ENCODE assay signal across 2 cellular contexts in the genomic region with DNA sequence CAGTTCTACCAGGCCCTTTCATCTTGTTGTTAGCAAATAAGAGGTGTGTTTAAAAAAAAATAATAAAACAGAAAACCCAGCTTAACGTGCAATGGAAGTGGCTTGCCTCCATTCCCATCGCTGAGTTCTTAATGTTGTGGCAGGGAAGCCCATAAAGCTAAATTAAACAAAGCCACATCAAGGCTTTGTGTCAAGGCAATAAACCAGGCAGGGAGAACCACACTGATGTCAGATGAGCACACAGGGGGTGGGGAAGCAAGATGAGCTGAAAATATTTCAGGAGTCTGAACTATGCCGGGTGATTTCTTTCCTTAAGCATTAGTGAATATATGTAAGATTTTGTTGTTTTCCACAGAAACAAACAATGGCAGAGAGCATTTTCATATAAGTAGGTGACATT.
TF ChIP-seq lines count a peak whose summit lies in the region.

No MANE protein-coding gene starts in this region.

TF ChIP-seq in GM23338, 12 proteins besides CTCF, POLR2A, EP300 and RAD21 (continued from another document):
- TF ChIP-seq, protein P1, sequence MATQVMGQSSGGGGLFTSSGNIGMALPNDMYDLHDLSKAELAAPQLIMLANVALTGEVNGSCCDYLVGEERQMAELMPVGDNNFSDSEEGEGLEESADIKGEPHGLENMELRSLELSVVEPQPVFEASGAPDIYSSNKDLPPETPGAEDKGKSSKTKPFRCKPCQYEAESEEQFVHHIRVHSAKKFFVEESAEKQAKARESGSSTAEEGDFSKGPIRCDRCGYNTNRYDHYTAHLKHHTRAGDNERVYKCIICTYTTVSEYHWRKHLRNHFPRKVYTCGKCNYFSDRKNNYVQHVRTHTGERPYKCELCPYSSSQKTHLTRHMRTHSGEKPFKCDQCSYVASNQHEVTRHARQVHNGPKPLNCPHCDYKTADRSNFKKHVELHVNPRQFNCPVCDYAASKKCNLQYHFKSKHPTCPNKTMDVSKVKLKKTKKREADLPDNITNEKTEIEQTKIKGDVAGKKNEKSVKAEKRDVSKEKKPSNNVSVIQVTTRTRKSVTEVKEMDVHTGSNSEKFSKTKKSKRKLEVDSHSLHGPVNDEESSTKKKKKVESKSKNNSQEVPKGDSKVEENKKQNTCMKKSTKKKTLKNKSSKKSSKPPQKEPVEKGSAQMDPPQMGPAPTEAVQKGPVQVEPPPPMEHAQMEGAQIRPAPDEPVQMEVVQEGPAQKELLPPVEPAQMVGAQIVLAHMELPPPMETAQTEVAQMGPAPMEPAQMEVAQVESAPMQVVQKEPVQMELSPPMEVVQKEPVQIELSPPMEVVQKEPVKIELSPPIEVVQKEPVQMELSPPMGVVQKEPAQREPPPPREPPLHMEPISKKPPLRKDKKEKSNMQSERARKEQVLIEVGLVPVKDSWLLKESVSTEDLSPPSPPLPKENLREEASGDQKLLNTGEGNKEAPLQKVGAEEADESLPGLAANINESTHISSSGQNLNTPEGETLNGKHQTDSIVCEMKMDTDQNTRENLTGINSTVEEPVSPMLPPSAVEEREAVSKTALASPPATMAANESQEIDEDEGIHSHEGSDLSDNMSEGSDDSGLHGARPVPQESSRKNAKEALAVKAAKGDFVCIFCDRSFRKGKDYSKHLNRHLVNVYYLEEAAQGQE (IDR thresholded peaks at IDR 0.05; ENCODE audit: unreplicated experiment) = no peak
- no peak for TF ChIP-seq CREB1 (CRISPR knock-in tag; IDR thresholded peaks at IDR 0.05; ENCODE audit: low read depth)
- TF ChIP-seq, protein P2, sequence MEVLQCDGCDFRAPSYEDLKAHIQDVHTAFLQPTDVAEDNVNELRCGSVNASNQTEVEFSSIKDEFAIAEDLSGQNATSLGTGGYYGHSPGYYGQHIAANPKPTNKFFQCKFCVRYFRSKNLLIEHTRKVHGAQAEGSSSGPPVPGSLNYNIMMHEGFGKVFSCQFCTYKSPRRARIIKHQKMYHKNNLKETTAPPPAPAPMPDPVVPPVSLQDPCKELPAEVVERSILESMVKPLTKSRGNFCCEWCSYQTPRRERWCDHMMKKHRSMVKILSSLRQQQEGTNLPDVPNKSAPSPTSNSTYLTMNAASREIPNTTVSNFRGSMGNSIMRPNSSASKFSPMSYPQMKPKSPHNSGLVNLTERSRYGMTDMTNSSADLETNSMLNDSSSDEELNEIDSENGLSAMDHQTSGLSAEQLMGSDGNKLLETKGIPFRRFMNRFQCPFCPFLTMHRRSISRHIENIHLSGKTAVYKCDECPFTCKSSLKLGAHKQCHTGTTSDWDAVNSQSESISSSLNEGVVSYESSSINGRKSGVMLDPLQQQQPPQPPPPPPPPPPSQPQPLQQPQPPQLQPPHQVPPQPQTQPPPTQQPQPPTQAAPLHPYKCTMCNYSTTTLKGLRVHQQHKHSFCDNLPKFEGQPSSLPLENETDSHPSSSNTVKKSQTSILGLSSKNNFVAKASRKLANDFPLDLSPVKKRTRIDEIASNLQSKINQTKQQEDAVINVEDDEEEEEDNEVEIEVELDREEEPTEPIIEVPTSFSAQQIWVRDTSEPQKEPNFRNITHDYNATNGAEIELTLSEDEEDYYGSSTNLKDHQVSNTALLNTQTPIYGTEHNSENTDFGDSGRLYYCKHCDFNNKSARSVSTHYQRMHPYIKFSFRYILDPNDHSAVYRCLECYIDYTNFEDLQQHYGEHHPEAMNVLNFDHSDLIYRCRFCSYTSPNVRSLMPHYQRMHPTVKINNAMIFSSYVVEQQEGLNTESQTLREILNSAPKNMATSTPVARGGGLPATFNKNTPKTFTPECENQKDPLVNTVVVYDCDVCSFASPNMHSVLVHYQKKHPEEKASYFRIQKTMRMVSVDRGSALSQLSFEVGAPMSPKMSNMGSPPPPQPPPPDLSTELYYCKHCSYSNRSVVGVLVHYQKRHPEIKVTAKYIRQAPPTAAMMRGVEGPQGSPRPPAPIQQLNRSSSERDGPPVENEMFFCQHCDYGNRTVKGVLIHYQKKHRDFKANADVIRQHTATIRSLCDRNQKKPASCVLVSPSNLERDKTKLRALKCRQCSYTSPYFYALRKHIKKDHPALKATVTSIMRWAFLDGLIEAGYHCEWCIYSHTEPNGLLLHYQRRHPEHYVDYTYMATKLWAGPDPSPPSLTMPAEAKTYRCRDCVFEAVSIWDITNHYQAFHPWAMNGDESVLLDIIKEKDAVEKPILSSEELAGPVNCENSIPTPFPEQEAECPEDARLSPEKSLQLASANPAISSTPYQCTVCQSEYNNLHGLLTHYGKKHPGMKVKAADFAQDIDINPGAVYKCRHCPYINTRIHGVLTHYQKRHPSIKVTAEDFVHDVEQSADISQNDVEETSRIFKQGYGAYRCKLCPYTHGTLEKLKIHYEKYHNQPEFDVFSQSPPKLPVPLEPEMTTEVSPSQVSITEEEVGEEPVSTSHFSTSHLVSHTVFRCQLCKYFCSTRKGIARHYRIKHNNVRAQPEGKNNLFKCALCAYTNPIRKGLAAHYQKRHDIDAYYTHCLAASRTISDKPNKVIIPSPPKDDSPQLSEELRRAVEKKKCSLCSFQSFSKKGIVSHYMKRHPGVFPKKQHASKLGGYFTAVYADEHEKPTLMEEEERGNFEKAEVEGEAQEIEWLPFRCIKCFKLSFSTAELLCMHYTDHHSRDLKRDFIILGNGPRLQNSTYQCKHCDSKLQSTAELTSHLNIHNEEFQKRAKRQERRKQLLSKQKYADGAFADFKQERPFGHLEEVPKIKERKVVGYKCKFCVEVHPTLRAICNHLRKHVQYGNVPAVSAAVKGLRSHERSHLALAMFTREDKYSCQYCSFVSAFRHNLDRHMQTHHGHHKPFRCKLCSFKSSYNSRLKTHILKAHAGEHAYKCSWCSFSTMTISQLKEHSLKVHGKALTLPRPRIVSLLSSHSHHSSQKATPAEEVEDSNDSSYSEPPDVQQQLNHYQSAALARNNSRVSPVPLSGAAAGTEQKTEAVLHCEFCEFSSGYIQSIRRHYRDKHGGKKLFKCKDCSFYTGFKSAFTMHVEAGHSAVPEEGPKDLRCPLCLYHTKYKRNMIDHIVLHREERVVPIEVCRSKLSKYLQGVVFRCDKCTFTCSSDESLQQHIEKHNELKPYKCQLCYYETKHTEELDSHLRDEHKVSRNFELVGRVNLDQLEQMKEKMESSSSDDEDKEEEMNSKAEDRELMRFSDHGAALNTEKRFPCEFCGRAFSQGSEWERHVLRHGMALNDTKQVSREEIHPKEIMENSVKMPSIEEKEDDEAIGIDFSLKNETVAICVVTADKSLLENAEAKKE (CRISPR knock-in tag; IDR thresholded peaks at IDR 0.05) = no peak
- TF ChIP-seq EZH2phosphoT487 (IDR thresholded peaks at IDR 0.05; ENCODE audit: unreplicated experiment) = no peak
- TF ChIP-seq, protein P3, sequence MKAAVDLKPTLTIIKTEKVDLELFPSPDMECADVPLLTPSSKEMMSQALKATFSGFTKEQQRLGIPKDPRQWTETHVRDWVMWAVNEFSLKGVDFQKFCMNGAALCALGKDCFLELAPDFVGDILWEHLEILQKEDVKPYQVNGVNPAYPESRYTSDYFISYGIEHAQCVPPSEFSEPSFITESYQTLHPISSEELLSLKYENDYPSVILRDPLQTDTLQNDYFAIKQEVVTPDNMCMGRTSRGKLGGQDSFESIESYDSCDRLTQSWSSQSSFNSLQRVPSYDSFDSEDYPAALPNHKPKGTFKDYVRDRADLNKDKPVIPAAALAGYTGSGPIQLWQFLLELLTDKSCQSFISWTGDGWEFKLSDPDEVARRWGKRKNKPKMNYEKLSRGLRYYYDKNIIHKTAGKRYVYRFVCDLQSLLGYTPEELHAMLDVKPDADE (IDR thresholded peaks at IDR 0.05) = no peak
- TF ChIP-seq STAT1 (IDR thresholded peaks at IDR 0.05; ENCODE audit: unreplicated experiment) = no peak
- no peak for TF ChIP-seq NANOG (IDR thresholded peaks at IDR 0.05; ENCODE audit: borderline replicate concordance)

TF ChIP-seq in H1, 55 proteins besides CTCF, POLR2A, EP300 and RAD21 (continued from another document):
- no peak for TF ChIP-seq SP1 (IDR thresholded peaks at IDR 0.05; ENCODE audit: low read depth, low read length)
